8 cellular contexts compared by ENCODE assay signal in genomic region chr1:67713071-67713806, GRCh38. TPM values are rescaled to one million over a fixed set of nuclear protein-coding genes. Genes with fewer than 3 reads are reported as not detected.
DNase-seq lines count a peak whose midpoint lies in the region.

No MANE protein-coding gene starts in this region.

- no peak overlapping the region for H3K27ac ChIP-seq in CD8-positive, alpha-beta memory T cell (ENCODE audit: low read depth, low read length)
- H3K27ac ChIP-seq in CD4-positive, alpha-beta memory T cell (ENCODE audit: low read depth, low read length), result no peak overlapping the region

- no peaks in the 10 kb centered on the region for H3K27me3 ChIP-seq in CD8-positive, alpha-beta memory T cell (ENCODE audit: insufficient read depth, low read length, poor library complexity, severe bottlenecking)
- H3K27me3 ChIP-seq in CD4-positive, alpha-beta memory T cell (ENCODE audit: insufficient read depth, low read length), result no peaks in the 10 kb centered on the region

- H3K4me3 ChIP-seq in CD8-positive, alpha-beta memory T cell (ENCODE audit: low read length), result no peak overlapping the region
- H3K4me3 ChIP-seq in CD4-positive, alpha-beta memory T cell (ENCODE audit: low read length in 2 of 2), result no peak overlapping the region

- no peaks in the 10 kb centered on the region for H3K36me3 Mint-ChIP-seq in CD8-positive, alpha-beta memory T cell
- no peaks in the 10 kb centered on the region for H3K36me3 Mint-ChIP-seq in CD4-positive, alpha-beta memory T cell

- H3K36me3 ChIP-seq in CD8-positive, alpha-beta memory T cell (ENCODE audit: insufficient read depth, low read length), result no peaks in the 10 kb centered on the region
- H3K36me3 ChIP-seq in CD4-positive, alpha-beta memory T cell (ENCODE audit: insufficient read depth, low read length), result no peaks in the 10 kb centered on the region

- POLR2A ChIA-PET in CD8-positive, alpha-beta memory T cell (lab: Charles Lee), result no interaction called here
- POLR2A ChIA-PET in CD4-positive, alpha-beta memory T cell (lab: Charles Lee; ENCODE audit: partially characterized antibody), result no interaction called here

- peaks cover 3 to 4% of the 10 kb centered on the region in 2 donors for H3K27me3 Mint-ChIP-seq in CD8-positive, alpha-beta memory T cell
- H3K27me3 Mint-ChIP-seq in CD4-positive, alpha-beta memory T cell, result no peaks in the 10 kb centered on the region

- intact Hi-C loops in CD4-positive, alpha-beta memory T cell (cut with micrococcal nuclease), result no loop called here

- no peaks in the 10 kb centered on the region for H3K4me1 ChIP-seq in CD8-positive, alpha-beta memory T cell (ENCODE audit: insufficient read depth, low read length)
- no peaks in the 10 kb centered on the region for H3K4me1 ChIP-seq in CD4-positive, alpha-beta memory T cell (ENCODE audit: insufficient read depth, low read length)

- DNase-seq in Caki2 (ENCODE audit: low read depth), result peak; percentile 73
- DNase-seq in NCI-H1105 treated with DMSO at 0.1 percent for 48 hours (lab: John Stamatoyannopoulos, UW), result peak; percentile 94
- DNase-seq in T1000 (lab: John Stamatoyannopoulos, UW), result peak; percentile 60
- peak; percentile 88 for DNase-seq in kidney tubule cell (ENCODE audit: low spot score)
- no peak for DNase-seq in activated gamma-delta T cell (lab: John Stamatoyannopoulos, UW)
- DNase-seq in CD8-positive, alpha-beta memory T cell, result no peak
- no peak for DNase-seq in effector CD4-positive, alpha-beta T cell
- no peak for DNase-seq in CD4-positive, alpha-beta memory T cell

- CTCF ChIA-PET in CD8-positive, alpha-beta memory T cell (lab: Charles Lee), result interaction anchor here (1.7 kb wide), 1 partner anchor 152 kb away, joined by 4 read pairs; no protein-coding TSS in a partner anchor
- CTCF ChIA-PET in CD4-positive, alpha-beta memory T cell (lab: Charles Lee; ENCODE audit: partially characterized antibody), result interaction anchor here (1.6 kb wide), 1 partner anchor 7 kb away, joined by 5 read pairs; no protein-coding TSS in a partner anchor

- H3K4me3 Mint-ChIP-seq in CD8-positive, alpha-beta memory T cell, result no peak overlapping the region
- H3K4me3 Mint-ChIP-seq in CD4-positive, alpha-beta memory T cell, result no peak overlapping the region

- H3K4me1 Mint-ChIP-seq in CD8-positive, alpha-beta memory T cell, result no peaks in the 10 kb centered on the region
- no peaks in the 10 kb centered on the region for H3K4me1 Mint-ChIP-seq in CD4-positive, alpha-beta memory T cell

- no peaks in the 10 kb centered on the region for H3K9me3 ChIP-seq in CD8-positive, alpha-beta memory T cell (ENCODE audit: low read length)
- H3K9me3 ChIP-seq in CD4-positive, alpha-beta memory T cell (ENCODE audit: control insufficient read depth in 1 of 2, low read length in 2 of 2), result no peaks in the 10 kb centered on the region

- no peak overlapping the region for H3K27ac Mint-ChIP-seq in CD8-positive, alpha-beta memory T cell
- H3K27ac Mint-ChIP-seq in CD4-positive, alpha-beta memory T cell, result no peak overlapping the region

- in situ Hi-C loops in Caki2 (cut with HindIII; ENCODE audit: low pct_unique_long_range_greater_than_20kb, low sequenced_read_pairs), result no loop called here

- H3K9me3 Mint-ChIP-seq in CD8-positive, alpha-beta memory T cell, result no peaks in the 10 kb centered on the region
- no peaks in the 10 kb centered on the region for H3K9me3 Mint-ChIP-seq in CD4-positive, alpha-beta memory T cell

RNA-seq across cellular contexts. Expression of gene GADD45A, which starts 28.2 kb away (rescaled TPM):
- total RNA-seq in Caki2 (2014; rRNA removed; shearing (Covaris generic); ENCODE audit: low replicate concordance), result 9.5 and 24.1 TPM in 2 replicates
- 10 to 100 TPM; 35.2 to 36.2 TPM for total RNA-seq in CD8-positive, alpha-beta memory T cell
- polyA plus RNA-seq in CD8-positive, alpha-beta memory T cell, result 9.8 TPM
- total RNA-seq in CD4-positive, alpha-beta memory T cell, result 10 to 100 TPM; 25.3 to 26.8 TPM
- polyA plus RNA-seq in CD4-positive, alpha-beta memory T cell, result 10 to 100 TPM in 1 of 2 donors, 1 to 10 TPM in 1; 6.4 to 21.3 TPM

Comparison
In these comparisons a context has a peak if more than half of its experiments do, and no peak if none do; other contexts are left out.
1. DNase-seq: peak in Caki2 (single experiment), NCI-H1105 treated with DMSO at 0.1 percent for 48 hours (single experiment), T1000 (single experiment) and kidney tubule cell (single experiment); none in activated gamma-delta T cell (single experiment), CD8-positive, alpha-beta memory T cell (0 of 5), effector CD4-positive, alpha-beta T cell (single experiment) and CD4-positive, alpha-beta memory T cell (0 of 5).